31 cellular contexts compared by ENCODE assay signal in genomic region chr19:34686455-34686854, GRCh38. TPM values are rescaled to one million over a fixed set of nuclear protein-coding genes. Genes with fewer than 3 reads are reported as not detected.
"Had no signal": no experiment of that assay in that cellular context is flagged by ENCODE, and none has a peak within 500 bp of the region (broad histone marks: within the 10 kb centered on the region; RNA-seq: fewer than 3 reads in every experiment).

No MANE protein-coding gene starts in this region.

- ATAC-seq: activated CD4-positive, alpha-beta T cell treated with anti-CD3 and anti-CD28 coated beads for 36 hours; activated naive CD4-positive, alpha-beta T cell treated with anti-CD3 and anti-CD28 coated beads, Interleukin-2, amount 50 U/mL, for 72 hours; activated T-cell treated with anti-CD3 and anti-CD28 coated beads, Interleukin-2, amount 50 U/mL, for 72 hours; effector memory CD8-positive, alpha-beta T cell; foreskin keratinocyte; gastrocnemius medialis; heart right ventricle had no signal

- H3K27me3 Mint-ChIP-seq: activated CD4-positive, alpha-beta memory T cell treated with anti-CD3 and anti-CD28 coated beads, Interleukin-2, amount 10 ng/mL, durations not matched to agents 7 days and 5 days; activated CD4-positive, alpha-beta T cell treated with anti-CD3 and anti-CD28 coated beads, Interleukin-2, amount 10 ng/mL, durations not matched to agents 7 days and 5 days had no signal

- H3K27ac Mint-ChIP-seq: activated CD4-positive, alpha-beta memory T cell treated with anti-CD3 and anti-CD28 coated beads, Interleukin-2, amount 10 ng/mL, durations not matched to agents 7 days and 5 days; activated CD4-positive, alpha-beta T cell treated with anti-CD3 and anti-CD28 coated beads for 36 hours; activated CD4-positive, alpha-beta T cell treated with anti-CD3 and anti-CD28 coated beads, Interleukin-2, amount 10 ng/mL, durations not matched to agents 7 days and 5 days; activated naive CD4-positive, alpha-beta T cell treated with anti-CD3 and anti-CD28 coated beads, Interleukin-2, amount 10 ng/mL, durations not matched to agents 7 days and 5 days; activated naive CD4-positive, alpha-beta T cell treated with anti-CD3 and anti-CD28 coated beads, Interleukin-2, amount 50 U/mL, for 72 hours; activated naive CD8-positive, alpha-beta T cell treated with anti-CD3 and anti-CD28 coated beads, Interleukin-2, amount 10 ng/mL, durations not matched to agents 7 days and 5 days; activated T-cell treated with anti-CD3 and anti-CD28 coated beads, Interleukin-2, amount 50 U/mL, for 24 hours; activated T-cell treated with anti-CD3 and anti-CD28 coated beads, Interleukin-2, amount 50 U/mL, for 72 hours; brain; effector memory CD8-positive, alpha-beta T cell had no signal

- H3K4me1 Mint-ChIP-seq: activated CD4-positive, alpha-beta memory T cell treated with anti-CD3 and anti-CD28 coated beads, Interleukin-2, amount 10 ng/mL, durations not matched to agents 7 days and 5 days; activated CD4-positive, alpha-beta T cell treated with anti-CD3 and anti-CD28 coated beads for 36 hours; activated CD4-positive, alpha-beta T cell treated with anti-CD3 and anti-CD28 coated beads, Interleukin-2, amount 10 ng/mL, durations not matched to agents 7 days and 5 days; activated naive CD4-positive, alpha-beta T cell treated with anti-CD3 and anti-CD28 coated beads, Interleukin-2, amount 10 ng/mL, durations not matched to agents 7 days and 5 days; activated naive CD8-positive, alpha-beta T cell treated with anti-CD3 and anti-CD28 coated beads, Interleukin-2, amount 10 ng/mL, durations not matched to agents 7 days and 5 days; brain; central memory CD8-positive, alpha-beta T cell had no signal

- H3K27ac ChIP-seq: ascending aorta, breast epithelium, epithelial cell of prostate, foreskin keratinocyte, gastrocnemius medialis, heart right ventricle, hepatocyte had no signal

- H3K4me3 Mint-ChIP-seq: activated CD4-positive, alpha-beta memory T cell treated with anti-CD3 and anti-CD28 coated beads, Interleukin-2, amount 10 ng/mL, durations not matched to agents 7 days and 5 days; activated CD4-positive, alpha-beta T cell treated with anti-CD3 and anti-CD28 coated beads for 36 hours; activated CD4-positive, alpha-beta T cell treated with anti-CD3 and anti-CD28 coated beads, Interleukin-2, amount 10 ng/mL, durations not matched to agents 7 days and 5 days; activated naive CD4-positive, alpha-beta T cell treated with anti-CD3 and anti-CD28 coated beads, Interleukin-2, amount 10 ng/mL, durations not matched to agents 7 days and 5 days; activated naive CD8-positive, alpha-beta T cell treated with anti-CD3 and anti-CD28 coated beads, Interleukin-2, amount 10 ng/mL, durations not matched to agents 7 days and 5 days; activated T-cell treated with anti-CD3 and anti-CD28 coated beads, Interleukin-2, amount 50 U/mL, for 24 hours; activated T-cell treated with anti-CD3 and anti-CD28 coated beads, Interleukin-2, amount 50 U/mL, for 72 hours; brain; central memory CD8-positive, alpha-beta T cell; effector memory CD8-positive, alpha-beta T cell had no signal

- H3K9me3 ChIP-seq: gastrocnemius medialis had no signal

- H3K4me1 ChIP-seq: ascending aorta, breast epithelium, foreskin keratinocyte, gastrocnemius medialis, heart right ventricle had no signal

- H3K4me3 ChIP-seq: ascending aorta, breast epithelium, gastrocnemius medialis, heart right ventricle, hepatocyte had no signal

- DNase-seq: activated CD4-positive, alpha-beta memory T cell treated with anti-CD3 and anti-CD28 coated beads, Interleukin-2, amount 10 ng/mL, durations not matched to agents 7 days and 5 days; activated CD4-positive, alpha-beta T cell treated with anti-CD3 and anti-CD28 coated beads for 36 hours; activated CD4-positive, alpha-beta T cell treated with anti-CD3 and anti-CD28 coated beads, Interleukin-2, amount 10 ng/mL, durations not matched to agents 7 days and 5 days; activated CD4-positive, alpha-beta T cell treated with anti-CD3 and anti-CD28 coated beads, Interleukin-2, amount 50 U/mL, for 4 hours; activated CD4-positive, CD25-positive, alpha-beta regulatory T cell; activated CD4-positive, CD25-positive, alpha-beta regulatory T cell treated with anti-CD3 and anti-CD28 coated beads, Interleukin-2, amount 50 U/mL, for 72 hours; activated CD8-positive, alpha-beta memory T cell treated with anti-CD3 and anti-CD28 coated beads, Interleukin-2, amount 50 U/mL, for 48 hours; activated gamma-delta T cell; activated naive CD4-positive, alpha-beta T cell; activated naive CD4-positive, alpha-beta T cell treated with anti-CD3 and anti-CD28 coated beads, Interleukin-2, amount 10 ng/mL, durations not matched to agents 7 days and 5 days; activated naive CD8-positive, alpha-beta T cell treated with anti-CD3 and anti-CD28 coated beads, Interleukin-2, amount 10 ng/mL, durations not matched to agents 7 days and 5 days; activated T-cell treated with anti-CD3 and anti-CD28 coated beads for 4 hours; activated T-cell treated with anti-CD3 and anti-CD28 coated beads, Interleukin-2, amount 50 U/mL, for 24 hours; activated T-cell treated with anti-CD3 and anti-CD28 coated beads, Interleukin-2, amount 50 U/mL, for 72 hours; amygdala; cortex of kidney; dermis blood vessel endothelial cell; effector CD4-positive, alpha-beta T cell; effector memory CD8-positive, alpha-beta T cell; gastrocnemius medialis; glutamatergic neuron; heart right ventricle; T-helper 2 cell had no signal

- H3K27me3 ChIP-seq: ascending aorta, breast epithelium, foreskin keratinocyte, gastrocnemius medialis, heart right ventricle, hepatocyte had no signal

RNA-seq across cellular contexts. Expression of gene SCGB2B2, which starts 9.5 kb away (rescaled TPM):
- total RNA-seq: ascending aorta, dermis blood vessel endothelial cell, foreskin keratinocyte had no signal
